Comparison of ENCODE assay signal across 1 cellular context in genomic region chr17:48160177-48160967, GRCh38.
TF ChIP-seq lines count a peak whose summit lies in the region.

No MANE protein-coding gene starts in this region.

TF ChIP-seq in WTC11, 78 proteins besides CTCF, POLR2A, EP300 and RAD21 (continued from another document):
- TF ChIP-seq, protein P1, sequence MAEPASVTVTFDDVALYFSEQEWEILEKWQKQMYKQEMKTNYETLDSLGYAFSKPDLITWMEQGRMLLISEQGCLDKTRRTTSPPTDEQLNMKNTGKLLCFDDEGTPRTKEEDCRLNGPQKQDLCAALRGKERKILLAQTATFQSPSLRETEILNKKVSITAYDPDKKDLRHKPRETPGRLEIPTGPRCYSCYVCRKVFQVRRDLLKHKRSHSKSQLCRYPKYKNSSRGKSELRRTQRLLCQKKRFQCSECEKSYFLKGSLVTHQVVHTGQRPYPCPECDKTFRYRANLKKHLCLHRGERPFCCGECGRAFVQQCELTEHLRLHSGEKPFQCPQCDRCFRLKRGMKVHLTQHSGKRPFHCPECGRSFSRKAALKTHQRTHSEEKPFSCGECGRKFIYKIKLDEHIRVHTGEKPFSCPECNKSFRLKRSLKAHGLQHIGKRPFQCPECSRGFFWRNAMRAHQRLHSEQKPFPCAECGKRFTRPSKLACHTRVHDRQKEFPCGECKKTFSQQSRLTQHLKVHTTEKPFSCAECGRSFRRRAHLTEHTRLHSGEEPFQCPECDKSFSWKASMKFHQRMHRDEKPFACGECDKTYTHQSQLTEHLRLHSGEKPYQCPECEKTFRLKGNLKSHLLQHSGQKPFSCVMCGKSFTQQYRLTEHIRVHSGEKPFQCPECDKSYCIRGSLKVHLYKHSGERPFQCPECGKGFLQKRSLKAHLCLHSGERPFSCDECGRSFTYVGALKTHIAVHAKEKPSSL (CRISPR knock-in tag; conservative IDR thresholded peaks at IDR 0.05) = no peak
- TF ChIP-seq USF2 (CRISPR knock-in tag; IDR thresholded peaks at IDR 0.05) (no peak), MYBL2 (CRISPR knock-in tag; IDR thresholded peaks at IDR 0.05) (no peak), PRRX2 (CRISPR knock-in tag; IDR thresholded peaks at IDR 0.05) (no peak), ETV6 (CRISPR knock-in tag; IDR thresholded peaks at IDR 0.05) (no peak), ELF4 (CRISPR knock-in tag; IDR thresholded peaks at IDR 0.05; ENCODE audit: low read depth) (no peak), GRHL2 (CRISPR knock-in tag; IDR thresholded peaks at IDR 0.05; ENCODE audit: insufficient replicate concordance, severe bottlenecking) (no peak), JUN (CRISPR knock-in tag; IDR thresholded peaks at IDR 0.05) (no peak), ZNF423 (CRISPR knock-in tag; IDR thresholded peaks at IDR 0.05) (no peak), FOXK1 (CRISPR knock-in tag; IDR thresholded peaks at IDR 0.05) (0 out of 2 replicates have a peak, but pooled peaks have one; percentile 66), ZNF416 (CRISPR knock-in tag; IDR thresholded peaks at IDR 0.05) (no peak), TCF7 (CRISPR knock-in tag; IDR thresholded peaks at IDR 0.05; ENCODE audit: low read depth) (no peak), KAT7 (CRISPR knock-in tag; IDR thresholded peaks at IDR 0.05; ENCODE audit: borderline replicate concordance) (no peak), HMGA2 (CRISPR knock-in tag; IDR thresholded peaks at IDR 0.05) (no peak), HMGXB4 (CRISPR knock-in tag; IDR thresholded peaks at IDR 0.05) (no peak), GTF2I (CRISPR knock-in tag; conservative IDR thresholded peaks at IDR 0.05) (peak; percentile 97), ZNF396 (CRISPR knock-in tag; IDR thresholded peaks at IDR 0.05; ENCODE audit: borderline replicate concordance) (no peak), MXD4 (CRISPR knock-in tag; IDR thresholded peaks at IDR 0.05; ENCODE audit: borderline replicate concordance) (no peak), NR1H2 (CRISPR knock-in tag; IDR thresholded peaks at IDR 0.05) (no peak), OVOL2 (CRISPR knock-in tag; IDR thresholded peaks at IDR 0.05; ENCODE audit: borderline replicate concordance) (no peak), ZNF232 (CRISPR knock-in tag; IDR thresholded peaks at IDR 0.05) (0 out of 2 replicates have a peak, but pooled peaks have one; percentile 37)
- TF ChIP-seq, protein P2, sequence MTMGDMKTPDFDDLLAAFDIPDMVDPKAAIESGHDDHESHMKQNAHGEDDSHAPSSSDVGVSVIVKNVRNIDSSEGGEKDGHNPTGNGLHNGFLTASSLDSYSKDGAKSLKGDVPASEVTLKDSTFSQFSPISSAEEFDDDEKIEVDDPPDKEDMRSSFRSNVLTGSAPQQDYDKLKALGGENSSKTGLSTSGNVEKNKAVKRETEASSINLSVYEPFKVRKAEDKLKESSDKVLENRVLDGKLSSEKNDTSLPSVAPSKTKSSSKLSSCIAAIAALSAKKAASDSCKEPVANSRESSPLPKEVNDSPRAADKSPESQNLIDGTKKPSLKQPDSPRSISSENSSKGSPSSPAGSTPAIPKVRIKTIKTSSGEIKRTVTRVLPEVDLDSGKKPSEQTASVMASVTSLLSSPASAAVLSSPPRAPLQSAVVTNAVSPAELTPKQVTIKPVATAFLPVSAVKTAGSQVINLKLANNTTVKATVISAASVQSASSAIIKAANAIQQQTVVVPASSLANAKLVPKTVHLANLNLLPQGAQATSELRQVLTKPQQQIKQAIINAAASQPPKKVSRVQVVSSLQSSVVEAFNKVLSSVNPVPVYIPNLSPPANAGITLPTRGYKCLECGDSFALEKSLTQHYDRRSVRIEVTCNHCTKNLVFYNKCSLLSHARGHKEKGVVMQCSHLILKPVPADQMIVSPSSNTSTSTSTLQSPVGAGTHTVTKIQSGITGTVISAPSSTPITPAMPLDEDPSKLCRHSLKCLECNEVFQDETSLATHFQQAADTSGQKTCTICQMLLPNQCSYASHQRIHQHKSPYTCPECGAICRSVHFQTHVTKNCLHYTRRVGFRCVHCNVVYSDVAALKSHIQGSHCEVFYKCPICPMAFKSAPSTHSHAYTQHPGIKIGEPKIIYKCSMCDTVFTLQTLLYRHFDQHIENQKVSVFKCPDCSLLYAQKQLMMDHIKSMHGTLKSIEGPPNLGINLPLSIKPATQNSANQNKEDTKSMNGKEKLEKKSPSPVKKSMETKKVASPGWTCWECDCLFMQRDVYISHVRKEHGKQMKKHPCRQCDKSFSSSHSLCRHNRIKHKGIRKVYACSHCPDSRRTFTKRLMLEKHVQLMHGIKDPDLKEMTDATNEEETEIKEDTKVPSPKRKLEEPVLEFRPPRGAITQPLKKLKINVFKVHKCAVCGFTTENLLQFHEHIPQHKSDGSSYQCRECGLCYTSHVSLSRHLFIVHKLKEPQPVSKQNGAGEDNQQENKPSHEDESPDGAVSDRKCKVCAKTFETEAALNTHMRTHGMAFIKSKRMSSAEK (CRISPR knock-in tag; IDR thresholded peaks at IDR 0.05; ENCODE audit: borderline replicate concordance) = no peak
- TF ChIP-seq, protein P3, sequence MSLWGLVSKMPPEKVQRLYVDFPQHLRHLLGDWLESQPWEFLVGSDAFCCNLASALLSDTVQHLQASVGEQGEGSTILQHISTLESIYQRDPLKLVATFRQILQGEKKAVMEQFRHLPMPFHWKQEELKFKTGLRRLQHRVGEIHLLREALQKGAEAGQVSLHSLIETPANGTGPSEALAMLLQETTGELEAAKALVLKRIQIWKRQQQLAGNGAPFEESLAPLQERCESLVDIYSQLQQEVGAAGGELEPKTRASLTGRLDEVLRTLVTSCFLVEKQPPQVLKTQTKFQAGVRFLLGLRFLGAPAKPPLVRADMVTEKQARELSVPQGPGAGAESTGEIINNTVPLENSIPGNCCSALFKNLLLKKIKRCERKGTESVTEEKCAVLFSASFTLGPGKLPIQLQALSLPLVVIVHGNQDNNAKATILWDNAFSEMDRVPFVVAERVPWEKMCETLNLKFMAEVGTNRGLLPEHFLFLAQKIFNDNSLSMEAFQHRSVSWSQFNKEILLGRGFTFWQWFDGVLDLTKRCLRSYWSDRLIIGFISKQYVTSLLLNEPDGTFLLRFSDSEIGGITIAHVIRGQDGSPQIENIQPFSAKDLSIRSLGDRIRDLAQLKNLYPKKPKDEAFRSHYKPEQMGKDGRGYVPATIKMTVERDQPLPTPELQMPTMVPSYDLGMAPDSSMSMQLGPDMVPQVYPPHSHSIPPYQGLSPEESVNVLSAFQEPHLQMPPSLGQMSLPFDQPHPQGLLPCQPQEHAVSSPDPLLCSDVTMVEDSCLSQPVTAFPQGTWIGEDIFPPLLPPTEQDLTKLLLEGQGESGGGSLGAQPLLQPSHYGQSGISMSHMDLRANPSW (CRISPR knock-in tag; conservative IDR thresholded peaks at IDR 0.05; ENCODE audit: low read depth) = no peak
- TF ChIP-seq, protein P4, sequence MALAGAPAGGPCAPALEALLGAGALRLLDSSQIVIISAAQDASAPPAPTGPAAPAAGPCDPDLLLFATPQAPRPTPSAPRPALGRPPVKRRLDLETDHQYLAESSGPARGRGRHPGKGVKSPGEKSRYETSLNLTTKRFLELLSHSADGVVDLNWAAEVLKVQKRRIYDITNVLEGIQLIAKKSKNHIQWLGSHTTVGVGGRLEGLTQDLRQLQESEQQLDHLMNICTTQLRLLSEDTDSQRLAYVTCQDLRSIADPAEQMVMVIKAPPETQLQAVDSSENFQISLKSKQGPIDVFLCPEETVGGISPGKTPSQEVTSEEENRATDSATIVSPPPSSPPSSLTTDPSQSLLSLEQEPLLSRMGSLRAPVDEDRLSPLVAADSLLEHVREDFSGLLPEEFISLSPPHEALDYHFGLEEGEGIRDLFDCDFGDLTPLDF (CRISPR knock-in tag; IDR thresholded peaks at IDR 0.05) = no peak
- TF ChIP-seq, protein P5, sequence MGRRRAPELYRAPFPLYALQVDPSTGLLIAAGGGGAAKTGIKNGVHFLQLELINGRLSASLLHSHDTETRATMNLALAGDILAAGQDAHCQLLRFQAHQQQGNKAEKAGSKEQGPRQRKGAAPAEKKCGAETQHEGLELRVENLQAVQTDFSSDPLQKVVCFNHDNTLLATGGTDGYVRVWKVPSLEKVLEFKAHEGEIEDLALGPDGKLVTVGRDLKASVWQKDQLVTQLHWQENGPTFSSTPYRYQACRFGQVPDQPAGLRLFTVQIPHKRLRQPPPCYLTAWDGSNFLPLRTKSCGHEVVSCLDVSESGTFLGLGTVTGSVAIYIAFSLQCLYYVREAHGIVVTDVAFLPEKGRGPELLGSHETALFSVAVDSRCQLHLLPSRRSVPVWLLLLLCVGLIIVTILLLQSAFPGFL (CRISPR knock-in tag; IDR thresholded peaks at IDR 0.05; ENCODE audit: borderline replicate concordance) = no peak
